Comparison of ENCODE assay signal across 14 cellular contexts in genomic region chr10:77609781-77610272, GRCh38. TPM values are rescaled to one million over a fixed set of nuclear protein-coding genes. Genes with fewer than 3 reads are reported as not detected.
DNase-seq lines count a peak whose midpoint lies in the region; ATAC-seq and TF ChIP-seq lines count a peak whose summit lies in the region.
"Had no signal": no experiment of that assay in that cellular context is flagged by ENCODE, and none has a peak within 500 bp of the region (broad histone marks: within the 10 kb centered on the region; RNA-seq: fewer than 3 reads in every experiment).

No MANE protein-coding gene starts in this region.

- H3K36me3 ChIP-seq in esophagus muscularis mucosa: no peaks in the 10 kb centered on the region
- H3K36me3 ChIP-seq in parathyroid adenoma (ENCODE audit: control insufficient read depth, insufficient read depth, low read length): no peaks in the 10 kb centered on the region
- H3K36me3 ChIP-seq: left ventricle myocardium inferior, stomach had no signal

- no peak overlapping the region for H3K9ac ChIP-seq in parathyroid adenoma

- H3K4me1 ChIP-seq in esophagus muscularis mucosa: peaks cover 2 to 96% (median 75%) of the 10 kb centered on the region in 4 donors
- H3K4me1 ChIP-seq in parathyroid adenoma: no peaks in the 10 kb centered on the region
- H3K4me1 ChIP-seq: left ventricle myocardium inferior had no signal

- H2AFZ ChIP-seq in parathyroid adenoma: peak overlapping the region; percentile 42

- H3K4me3 ChIP-seq in esophagus muscularis mucosa: no peak overlapping the region
- H3K4me3 ChIP-seq in parathyroid adenoma (ENCODE audit: low read depth, low read length): no peak overlapping the region
- H3K4me3 ChIP-seq: left ventricle myocardium inferior, stomach had no signal

- H3K4me2 ChIP-seq in parathyroid adenoma (ENCODE audit: low read length): no peak overlapping the region

- H3K27me3 ChIP-seq in esophagus muscularis mucosa: no peaks in the 10 kb centered on the region
- no peaks in the 10 kb centered on the region for H3K27me3 ChIP-seq in parathyroid adenoma (ENCODE audit: control insufficient read depth, insufficient read depth, low read length)
- H3K27me3 ChIP-seq: stomach had no signal

- H3K9me3 ChIP-seq in esophagus muscularis mucosa (no peaks in the 10 kb centered on the region), parathyroid adenoma (ENCODE audit: control insufficient read depth, low read length) (no peaks in the 10 kb centered on the region)
- H3K9me3 ChIP-seq: left ventricle myocardium inferior, stomach had no signal

- TF ChIP-seq CTCF in GM13977 (IDR thresholded peaks at IDR 0.05; ENCODE audit: extremely low read depth, insufficient read depth, missing control alignments) (no peak), esophagus muscularis mucosa (IDR thresholded peaks at IDR 0.05) (no peak), parathyroid adenoma (IDR thresholded peaks at IDR 0.05) (no peak)

- no peaks in the 10 kb centered on the region for H3K79me2 ChIP-seq in parathyroid adenoma

- no peak for ATAC-seq in esophagus mucosa
- no peak for ATAC-seq in HG03439 (IDR thresholded peaks at IDR 0.05; ENCODE audit: unreplicated experiment)
- ATAC-seq: CD8-positive, alpha-beta T cell had no signal

- no peak for TF ChIP-seq POLR2A in esophagus muscularis mucosa (IDR thresholded peaks at IDR 0.05; ENCODE audit: low read depth)

- H3K27ac ChIP-seq in esophagus muscularis mucosa (replicated peaks in 1 of 4) (peak overlapping the region; percentile 30 to 61 (median 40)), parathyroid adenoma (no peak overlapping the region)
- H3K27ac ChIP-seq: left ventricle myocardium inferior, RWPE1 had no signal

- DNase-seq in GM13977 (ENCODE audit: low spot score): peak; percentile 62
- DNase-seq in LHCN-M2 (ENCODE audit: low read depth): peak; percentile 62
- no peak for DNase-seq in esophagus muscularis mucosa (ENCODE audit: extremely low spot score)
- DNase-seq in NCI-H1048 (lab: John Stamatoyannopoulos, UW): no peak
- DNase-seq in stimulated activated CD4-positive, alpha-beta T cell treated with anti-CD3 and anti-CD28 coated beads, Interleukin-15, amount 100 ng/mL, for 24 hours: no peak
- DNase-seq: activated naive CD4-positive, alpha-beta T cell treated with anti-CD3 and anti-CD28 coated beads, Interleukin-2, amount 50 U/mL, for 16 hours; CD8-positive, alpha-beta T cell; H7; left ventricle myocardium inferior; stomach had no signal

- WGBS in esophagus muscularis mucosa: 71% methylated on average over 5 of the region's 5 CpGs

- in situ Hi-C loops in GM13977 (cut with MboI; ENCODE audit: low pct_unique_long_range_greater_than_20kb, low sequenced_read_pairs, unreplicated experiment): no loop called here

- intact Hi-C loops in esophagus muscularis mucosa (cut with DNase I): no loop called here

- no peak for TF ChIP-seq EP300 in esophagus muscularis mucosa (IDR thresholded peaks at IDR 0.05)

RNA-seq across cellular contexts. Expression of gene KCNMA1, which starts 27.8 kb away (rescaled TPM):
- 27.4 and 28.6 TPM in 2 replicates for total RNA-seq in LHCN-M2 (2014; rRNA removed)
- 29.1 TPM for polyA plus RNA-seq in LHCN-M2 (2012)
- total RNA-seq in esophagus muscularis mucosa: 100 to 1,000 TPM; 146 to 300 (median 265) TPM
- total RNA-seq in esophagus mucosa: 5.4 TPM
- total RNA-seq: CD8-positive, alpha-beta T cell had no signal

Comparison
In these comparisons a context has a peak if more than half of its experiments do, and no peak if none do; other contexts are left out.
1. DNase-seq: peak in GM13977 (single experiment) and LHCN-M2 (single experiment); none in esophagus muscularis mucosa (single experiment), NCI-H1048 (single experiment) and stimulated activated CD4-positive, alpha-beta T cell treated with anti-CD3 and anti-CD28 coated beads, Interleukin-15, amount 100 ng/mL, for 24 hours (single experiment).